Comparison of ENCODE assay signal across 1 cellular context in genomic region chr6:33665957-33666356, GRCh38.
TF ChIP-seq lines count a peak whose summit lies in the region.

No MANE protein-coding gene starts in this region.

TF ChIP-seq in GM23338, 12 proteins besides CTCF, POLR2A, EP300 and RAD21 (continued from another document):
- TF ChIP-seq ZNF331 (CRISPR knock-in tag; IDR thresholded peaks at IDR 0.05; ENCODE audit: low read depth) (no peak), CREB1 (CRISPR knock-in tag; IDR thresholded peaks at IDR 0.05; ENCODE audit: low read depth) (no peak), ZNF114 (CRISPR knock-in tag; IDR thresholded peaks at IDR 0.05) (no peak)
